Comparison of ENCODE assay signal across 9 cellular contexts in the genomic region with DNA sequence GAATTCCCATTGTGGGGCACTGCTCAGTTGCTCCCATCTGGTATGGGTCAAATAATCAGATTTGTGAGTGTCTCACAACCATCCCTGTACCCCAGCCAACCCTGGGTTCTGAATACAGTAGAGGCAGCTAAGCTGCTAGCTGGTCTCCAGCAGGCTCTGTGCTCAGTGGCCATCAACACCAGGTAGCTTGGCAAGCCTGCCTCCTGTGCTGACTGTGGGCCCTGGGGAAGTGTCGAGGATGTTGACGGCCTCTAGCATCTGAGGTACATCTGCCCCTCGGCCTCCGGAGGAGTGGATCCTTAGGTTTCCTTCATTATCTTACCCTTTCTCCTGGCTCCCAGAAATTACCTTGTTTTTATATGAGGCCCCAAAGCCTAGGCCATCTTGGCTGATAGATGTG. TPM values are rescaled to one million over a fixed set of nuclear protein-coding genes. Genes with fewer than 3 reads are reported as not detected.
DNase-seq lines count a peak whose midpoint lies in the region; ATAC-seq and TF ChIP-seq lines count a peak whose summit lies in the region.
"Had no signal": no experiment of that assay in that cellular context is flagged by ENCODE, and none has a peak within 500 bp of the region (broad histone marks: within the 10 kb centered on the region; RNA-seq: fewer than 3 reads in every experiment).

No MANE protein-coding gene starts in this region.

- intact Hi-C loops in activated CD4-positive, alpha-beta T cell treated with anti-CD3 and anti-CD28 coated beads, Interleukin-2, amount 10 ng/mL, durations not matched to agents 24 days and 14 days (cut with micrococcal nuclease), result no loop called here
- intact Hi-C loops in lower lobe of right lung (cut with DNase I), result no loop called here

- no peaks in the 10 kb centered on the region for H3K9me3 Mint-ChIP-seq in activated CD4-positive, alpha-beta T cell treated with anti-CD3 and anti-CD28 coated beads, Interleukin-2, amount 10 ng/mL, durations not matched to agents 24 days and 14 days
- no peaks in the 10 kb centered on the region for H3K9me3 Mint-ChIP-seq in activated naive CD4-positive, alpha-beta T cell treated with anti-CD3 and anti-CD28 coated beads, Interleukin-2, amount 50 U/mL, for 72 hours

- no peak overlapping the region for H3K4me3 ChIP-seq in lower lobe of right lung

- H3K27ac ChIP-seq in lower lobe of right lung (peak overlapping the region; percentile 19), substantia nigra (ENCODE audit: low read depth, low read length, poor library complexity, severe bottlenecking) (peak overlapping the region; percentile 8)

- H3K27ac Mint-ChIP-seq in activated CD4-positive, alpha-beta T cell treated with anti-CD3 and anti-CD28 coated beads, Interleukin-2, amount 10 ng/mL, durations not matched to agents 24 days and 14 days, result peak overlapping the region; percentile 80
- peak overlapping the region; percentile 74 to 95 for H3K27ac Mint-ChIP-seq in activated naive CD4-positive, alpha-beta T cell treated with anti-CD3 and anti-CD28 coated beads, Interleukin-2, amount 50 U/mL, for 72 hours

- peaks cover 22% of the 10 kb centered on the region for H3K36me3 Mint-ChIP-seq in activated CD4-positive, alpha-beta T cell treated with anti-CD3 and anti-CD28 coated beads, Interleukin-2, amount 10 ng/mL, durations not matched to agents 24 days and 14 days (ENCODE audit: low read depth)
- H3K36me3 Mint-ChIP-seq in activated naive CD4-positive, alpha-beta T cell treated with anti-CD3 and anti-CD28 coated beads, Interleukin-2, amount 50 U/mL, for 72 hours, result no peaks in the 10 kb centered on the region

- no peaks in the 10 kb centered on the region for H3K9me3 ChIP-seq in lower lobe of right lung

- peaks cover 85% of the 10 kb centered on the region for H3K4me1 Mint-ChIP-seq in activated CD4-positive, alpha-beta T cell treated with anti-CD3 and anti-CD28 coated beads, Interleukin-2, amount 10 ng/mL, durations not matched to agents 24 days and 14 days

- no peak for DNase-seq in activated CD4-positive, alpha-beta T cell treated with anti-CD3 and anti-CD28 coated beads, Interleukin-2, amount 10 ng/mL, durations not matched to agents 24 days and 14 days
- DNase-seq in activated CD4-positive, alpha-beta T cell treated with anti-CD3 and anti-CD28 coated beads, Interleukin-2, amount 50 U/mL, for 1 hour, result no peak
- no peak for DNase-seq in activated naive CD4-positive, alpha-beta T cell treated with anti-CD3 and anti-CD28 coated beads, Interleukin-2, amount 50 U/mL, for 72 hours (ENCODE audit: low spot score in 2 of 2)
- no peak for DNase-seq in lower lobe of right lung
- DNase-seq in substantia nigra (lab: John Stamatoyannopoulos, UW), result no peak
- DNase-seq in DMS114 treated with DMSO at 0.1 percent for 48 hours (lab: John Stamatoyannopoulos, UW; ENCODE audit: unreplicated experiment), result no peak
- no peak for DNase-seq in medulla oblongata (ENCODE audit: extremely low spot score)
- DNase-seq: NCI-H2171 treated with DMSO at 0.1 percent for 48 hours had no signal

- ATAC-seq in activated naive CD4-positive, alpha-beta T cell treated with anti-CD3 and anti-CD28 coated beads, Interleukin-2, amount 50 U/mL, for 72 hours, result peak in 1 of 2 donors; percentile 8
- ATAC-seq in lower lobe of right lung (no peak), GM21381 (IDR thresholded peaks at IDR 0.05; ENCODE audit: unreplicated experiment) (no peak)

- no peaks in the 10 kb centered on the region for H3K27me3 Mint-ChIP-seq in activated CD4-positive, alpha-beta T cell treated with anti-CD3 and anti-CD28 coated beads, Interleukin-2, amount 10 ng/mL, durations not matched to agents 24 days and 14 days

- TF ChIP-seq CTCF in lower lobe of right lung (IDR thresholded peaks at IDR 0.05), result no peak

- H3K4me3 Mint-ChIP-seq in activated CD4-positive, alpha-beta T cell treated with anti-CD3 and anti-CD28 coated beads, Interleukin-2, amount 10 ng/mL, durations not matched to agents 24 days and 14 days, result no peak overlapping the region

- peaks cover 94% of the 10 kb centered on the region for H3K4me1 ChIP-seq in lower lobe of right lung

- H3K36me3 ChIP-seq in lower lobe of right lung, result no peaks in the 10 kb centered on the region

- no peaks in the 10 kb centered on the region for H3K27me3 ChIP-seq in lower lobe of right lung (ENCODE audit: low read depth)

RNA-seq across cellular contexts. Expression of a gene that starts 13.3 kb away (rescaled TPM):
- 94.8 and 95.4 TPM in 2 replicates for total RNA-seq in activated CD4-positive, alpha-beta T cell treated with anti-CD3 and anti-CD28 coated beads, Interleukin-2, amount 10 ng/mL, durations not matched to agents 24 days and 14 days
- total RNA-seq in activated naive CD4-positive, alpha-beta T cell treated with anti-CD3 and anti-CD28 coated beads, Interleukin-2, amount 50 U/mL, for 72 hours, result 10 to 100 TPM; 76.0 to 91.1 TPM
- total RNA-seq in lower lobe of right lung, result 39.3 TPM

RNA-seq across cellular contexts. Expression of a gene that starts 54.3 kb away (rescaled TPM):
- 29.5 and 30.1 TPM in 2 replicates for total RNA-seq in activated CD4-positive, alpha-beta T cell treated with anti-CD3 and anti-CD28 coated beads, Interleukin-2, amount 10 ng/mL, durations not matched to agents 24 days and 14 days
- total RNA-seq in activated naive CD4-positive, alpha-beta T cell treated with anti-CD3 and anti-CD28 coated beads, Interleukin-2, amount 50 U/mL, for 72 hours, result 10 to 100 TPM; 31.0 to 32.4 TPM
- total RNA-seq in lower lobe of right lung, result 26.1 TPM
